9 cellular contexts compared by ENCODE assay signal in genomic region chr17:58328195-58329034, GRCh38. TPM values are rescaled to one million over a fixed set of nuclear protein-coding genes. Genes with fewer than 3 reads are reported as not detected.
DNase-seq lines count a peak whose midpoint lies in the region; ATAC-seq and TF ChIP-seq lines count a peak whose summit lies in the region.
"Had no signal": no experiment of that assay in that cellular context is flagged by ENCODE, and none has a peak within 500 bp of the region (broad histone marks: within the 10 kb centered on the region; RNA-seq: fewer than 3 reads in every experiment).

A gene with protein sequence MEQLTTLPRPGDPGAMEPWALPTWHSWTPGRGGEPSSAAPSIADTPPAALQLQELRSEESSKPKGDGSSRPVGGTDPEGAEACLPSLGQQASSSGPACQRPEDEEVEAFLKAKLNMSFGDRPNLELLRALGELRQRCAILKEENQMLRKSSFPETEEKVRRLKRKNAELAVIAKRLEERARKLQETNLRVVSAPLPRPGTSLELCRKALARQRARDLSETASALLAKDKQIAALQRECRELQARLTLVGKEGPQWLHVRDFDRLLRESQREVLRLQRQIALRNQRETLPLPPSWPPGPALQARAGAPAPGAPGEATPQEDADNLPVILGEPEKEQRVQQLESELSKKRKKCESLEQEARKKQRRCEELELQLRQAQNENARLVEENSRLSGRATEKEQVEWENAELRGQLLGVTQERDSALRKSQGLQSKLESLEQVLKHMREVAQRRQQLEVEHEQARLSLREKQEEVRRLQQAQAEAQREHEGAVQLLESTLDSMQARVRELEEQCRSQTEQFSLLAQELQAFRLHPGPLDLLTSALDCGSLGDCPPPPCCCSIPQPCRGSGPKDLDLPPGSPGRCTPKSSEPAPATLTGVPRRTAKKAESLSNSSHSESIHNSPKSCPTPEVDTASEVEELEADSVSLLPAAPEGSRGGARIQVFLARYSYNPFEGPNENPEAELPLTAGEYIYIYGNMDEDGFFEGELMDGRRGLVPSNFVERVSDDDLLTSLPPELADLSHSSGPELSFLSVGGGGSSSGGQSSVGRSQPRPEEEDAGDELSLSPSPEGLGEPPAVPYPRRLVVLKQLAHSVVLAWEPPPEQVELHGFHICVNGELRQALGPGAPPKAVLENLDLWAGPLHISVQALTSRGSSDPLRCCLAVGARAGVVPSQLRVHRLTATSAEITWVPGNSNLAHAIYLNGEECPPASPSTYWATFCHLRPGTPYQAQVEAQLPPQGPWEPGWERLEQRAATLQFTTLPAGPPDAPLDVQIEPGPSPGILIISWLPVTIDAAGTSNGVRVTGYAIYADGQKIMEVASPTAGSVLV (N-terminal part only) (minus strand): TSS chr17:58328795. CDS start chr17:58327920, 875 bp downstream.

- no peak for TF ChIP-seq CTCF in brain microvascular endothelial cell (IDR thresholded peaks at IDR 0.05; ENCODE audit: low read depth, low read length, missing control alignments)

- no peaks in the 10 kb centered on the region for H3K9me3 Mint-ChIP-seq in activated T-cell treated with anti-CD3 and anti-CD28 coated beads, Interleukin-2, amount 50 U/mL, for 4 hours

- H3K4me3 ChIP-seq in brain microvascular endothelial cell (ENCODE audit: low read depth, low read length) = no peak within 1 kb of the TSS

- H3K4me3 Mint-ChIP-seq in activated T-cell treated with anti-CD3 and anti-CD28 coated beads, Interleukin-2, amount 50 U/mL, for 4 hours = peak within 1 kb of the TSS; percentile 100

- peak; percentile 36 for DNase-seq in DMS 273 (lab: John Stamatoyannopoulos, UW; ENCODE audit: unreplicated experiment)
- DNase-seq in DMS 273 treated with DMSO at 0.1 percent for 48 hours (lab: John Stamatoyannopoulos, UW) = no peak
- DNase-seq in NAMALWA (ENCODE audit: low spot score) = peak; percentile 93
- peak; percentile 78 for DNase-seq in activated T-cell treated with anti-CD3 and anti-CD28 coated beads, Interleukin-2, amount 50 U/mL, for 4 hours
- peak in 38 of 51 donors; percentile 25 to 81 (median 56) for DNase-seq in hypothalamus (lab: John Stamatoyannopoulos, UW)
- peak; percentile 92 for DNase-seq in stimulated activated CD4-positive, alpha-beta T cell treated with anti-CD3 and anti-CD28 coated beads, Interleukin-1b, Interleukin-23, amount 100 ng/mL, for 48 hours
- DNase-seq in HT-29 (ENCODE audit: low spot score) = no peak
- no peak for DNase-seq in brain microvascular endothelial cell

- H3K27me3 Mint-ChIP-seq in activated T-cell treated with anti-CD3 and anti-CD28 coated beads, Interleukin-2, amount 50 U/mL, for 4 hours (ENCODE audit: low read depth) = no peaks in the 10 kb centered on the region

- no peaks in the 10 kb centered on the region for H3K36me3 ChIP-seq in brain microvascular endothelial cell (replicated peaks)

- peaks cover 26% of the 10 kb centered on the region for H3K36me3 Mint-ChIP-seq in activated T-cell treated with anti-CD3 and anti-CD28 coated beads, Interleukin-2, amount 50 U/mL, for 4 hours (ENCODE audit: insufficient read depth)

- H3K4me1 Mint-ChIP-seq in activated T-cell treated with anti-CD3 and anti-CD28 coated beads, Interleukin-2, amount 50 U/mL, for 4 hours (ENCODE audit: low read depth) = peaks cover 38% of the 10 kb centered on the region

- no peak within 1 kb of the TSS for H3K27ac ChIP-seq in brain microvascular endothelial cell
- H3K27ac ChIP-seq: 22Rv1 had no signal

- in situ Hi-C loops in brain microvascular endothelial cell (cut with HindIII; ENCODE audit: low pct_ligation_motif_present, low sequenced_read_pairs) = no loop called here

- H3K27me3 ChIP-seq in brain microvascular endothelial cell (replicated peaks) = peaks cover 26% of the 10 kb centered on the region

- ATAC-seq in activated T-cell treated with anti-CD3 and anti-CD28 coated beads, Interleukin-2, amount 50 U/mL, for 4 hours = peak; percentile 1 to 2

RNA-seq across cellular contexts. Expression of the gene that starts here (rescaled TPM):
- 10 to 100 TPM; 38.6 to 49.6 (median 43.2) TPM for total RNA-seq in activated T-cell treated with anti-CD3 and anti-CD28 coated beads, Interleukin-2, amount 50 U/mL, for 4 hours
- total RNA-seq in HT-29 (2014; rRNA removed; shearing (Covaris generic)) = 0.86 and 2.4 TPM in 2 replicates

Comparison
In these comparisons a context has a peak if more than half of its experiments do, and no peak if none do; other contexts are left out.
1. RNA of the gene that starts here (total RNA-seq): 38.6 to 49.6 TPM in activated T-cell treated with anti-CD3 and anti-CD28 coated beads, Interleukin-2, amount 50 U/mL, for 4 hours; 0.86 to 2.4 TPM in HT-29; every median in the first group is over 10 times any median in the second.
2. DNase-seq: peak in DMS 273 (single experiment), NAMALWA (single experiment), activated T-cell treated with anti-CD3 and anti-CD28 coated beads, Interleukin-2, amount 50 U/mL, for 4 hours (single experiment), hypothalamus (38 of 51) and stimulated activated CD4-positive, alpha-beta T cell treated with anti-CD3 and anti-CD28 coated beads, Interleukin-1b, Interleukin-23, amount 100 ng/mL, for 48 hours (single experiment); none in DMS 273 treated with DMSO at 0.1 percent for 48 hours (single experiment), HT-29 (single experiment) and brain microvascular endothelial cell (single experiment).